Comparison of ENCODE assay signal across 29 cellular contexts in the genomic region with DNA sequence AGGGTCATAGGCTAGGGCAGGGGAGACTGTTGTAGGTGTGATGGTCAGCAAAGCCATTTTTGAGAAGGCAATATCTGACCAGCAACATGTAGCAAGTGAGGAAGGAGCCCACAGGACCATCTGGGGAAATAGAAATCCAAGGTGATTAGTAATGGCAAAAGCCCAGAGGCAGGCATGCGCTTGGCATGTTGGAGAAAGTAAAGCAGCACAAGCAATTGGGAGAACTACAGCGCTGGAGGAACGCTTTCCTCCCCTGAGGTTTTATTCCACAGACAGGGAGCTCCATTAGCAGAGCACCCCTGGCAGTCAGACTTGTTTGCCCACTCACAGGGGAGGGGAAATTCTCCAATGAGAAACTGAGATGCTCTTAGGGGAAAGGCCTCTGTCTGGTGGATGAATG. TPM values are rescaled to one million over a fixed set of nuclear protein-coding genes. Genes with fewer than 3 reads are reported as not detected.
DNase-seq lines count a peak whose midpoint lies in the region; ATAC-seq, FAIRE-seq and TF ChIP-seq lines count a peak whose summit lies in the region.
"Had no signal": no experiment of that assay in that cellular context is flagged by ENCODE, and none has a peak within 500 bp of the region (broad histone marks: within the 10 kb centered on the region; RNA-seq: fewer than 3 reads in every experiment).

No MANE protein-coding gene starts in this region.

- H4K91ac ChIP-seq in H1 (replicated peaks; ENCODE audit: insufficient read length, low read length) (no peak overlapping the region), trophoblast cell (ENCODE audit: low read depth, low read length) (no peak overlapping the region)

- TF ChIP-seq EP300 in H1 (IDR thresholded peaks at IDR 0.05; ENCODE audit: borderline replicate concordance in 1 of 2, low read depth in 2 of 2, low read length in 2 of 2) = no peak

- H4K20me1 ChIP-seq in GM23338 (replicated peaks; ENCODE audit: insufficient read depth) (no peaks in the 10 kb centered on the region), H1 (replicated peaks in 1 of 2; ENCODE audit: control insufficient read depth in 1 of 2, insufficient read depth in 2 of 2, low read length in 2 of 2) (no peaks in the 10 kb centered on the region)
- H4K20me1 ChIP-seq: BLaER1 had no signal

- H3K36me3 Mint-ChIP-seq in GM23338 (ENCODE audit: low read depth) = no peaks in the 10 kb centered on the region
- H3K36me3 Mint-ChIP-seq: CD14-positive monocyte; CD4-positive, alpha-beta memory T cell; CD4-positive, CD25-positive, alpha-beta regulatory T cell; CD8-positive, alpha-beta memory T cell had no signal

- TF ChIP-seq CTCF in GM23338 (conservative IDR thresholded peaks at IDR 0.05; ENCODE audit: low read depth in 2 of 2) (no peak), H1 (IDR thresholded peaks at IDR 0.05; ENCODE audit: control extremely low read depth in 1 of 3, insufficient read depth in 1 of 3, low read depth in 1 of 3, low read length in 3 of 3) (no peak), omental fat pad (IDR thresholded peaks at IDR 0.05) (no peak)

- CTCF ChIA-PET in H1 (lab: Charles Lee; ENCODE audit: partially characterized antibody) = interaction anchor here (0.7 to 1.9 kb wide), 5 partner anchors 8 to 158 kb away, joined by 3 to 5 read pairs (median 4); no protein-coding TSS in a partner anchor

- no peaks in the 10 kb centered on the region for H3K4me1 ChIP-seq in GM23338 (ENCODE audit: insufficient read depth)
- H3K4me1 ChIP-seq in H1 (replicated peaks in 1 of 4; ENCODE audit: control insufficient read depth in 3 of 4, insufficient read depth in 4 of 4, low read length in 3 of 4) = peaks cover 0 to 5% (median 0%) of the 10 kb centered on the region in 4 experiments; a peak in 1 of 7 replicates
- H3K4me1 ChIP-seq in trophoblast cell (ENCODE audit: control insufficient read depth in 1 of 2, insufficient read depth in 2 of 2, low read length in 2 of 2) = peaks cover 0 to 2% of the 10 kb centered on the region in 2 experiments
- H3K4me1 ChIP-seq: BE2C, BLaER1 had no signal

- FAIRE-seq in H1 (lab: Jason Lieb, UNC) = no peak
- FAIRE-seq: A204.1, G401.6, GM12891, GM19239 had no signal

- no peak overlapping the region for H2AK5ac ChIP-seq in H1 (ENCODE audit: low read depth, low read length)
- no peak overlapping the region for H2AK5ac ChIP-seq in trophoblast cell (ENCODE audit: low read length)

- no peak overlapping the region for H3K4me3 ChIP-seq in GM23338
- no peak overlapping the region for H3K4me3 ChIP-seq in H1 (ENCODE audit: extremely low read depth in 1 of 4, insufficient read depth in 2 of 4, low read depth in 3 of 4, low read length in 4 of 4)
- H3K4me3 ChIP-seq in trophoblast cell (ENCODE audit: low read depth, low read length) = no peak overlapping the region
- H3K4me3 ChIP-seq: BLaER1 had no signal

- H3K4ac ChIP-seq in H1 (replicated peaks; ENCODE audit: insufficient read length, low read depth, low read length) (no peak overlapping the region), trophoblast cell (ENCODE audit: low read depth, low read length) (no peak overlapping the region)

- H3K27me3 ChIP-seq in GM23338 (ENCODE audit: insufficient read depth) = no peaks in the 10 kb centered on the region
- no peaks in the 10 kb centered on the region for H3K27me3 ChIP-seq in H1 (replicated peaks in 1 of 4; ENCODE audit: control insufficient read depth in 3 of 4, extremely low read depth in 1 of 4, insufficient read depth in 3 of 4, low read length in 3 of 4)
- H3K27me3 ChIP-seq in trophoblast cell (ENCODE audit: insufficient read depth, low read length) = no peaks in the 10 kb centered on the region
- H3K27me3 ChIP-seq: BE2C, BLaER1 had no signal

- no peak overlapping the region for H3K18ac ChIP-seq in H1 (ENCODE audit: extremely low read depth, low read length)
- no peak overlapping the region for H3K18ac ChIP-seq in trophoblast cell (ENCODE audit: low read length)

- H2BK20ac ChIP-seq in H1 (ENCODE audit: low read length) = no peak overlapping the region

- H3K9me2 ChIP-seq in GM23338 (ENCODE audit: insufficient read depth) = 0 out of 2 replicates have a peak, but pooled peaks cover 3% of the 10 kb centered on the region

- H3K79me2 ChIP-seq in GM23338 (replicated peaks; ENCODE audit: insufficient read depth) = no peaks in the 10 kb centered on the region
- no peaks in the 10 kb centered on the region for H3K79me2 ChIP-seq in H1 (ENCODE audit: control insufficient read depth in 1 of 2, insufficient read depth in 2 of 2, low read length in 2 of 2)
- H3K79me2 ChIP-seq in trophoblast cell (ENCODE audit: control insufficient read depth, insufficient read depth, low read length, poor library complexity) = no peaks in the 10 kb centered on the region

- H2BK12ac ChIP-seq in H1 (ENCODE audit: low read depth, low read length) (no peak overlapping the region), trophoblast cell (ENCODE audit: low read length) (no peak overlapping the region)

- no peak for TF ChIP-seq RAD21 in H1 (IDR thresholded peaks at IDR 0.05 in 1 of 2, conservative IDR thresholded peaks at IDR 0.05 in 1 of 2; ENCODE audit: low read depth in 2 of 2, low read length in 2 of 2)

- H3F3A ChIP-seq in GM23338 (replicated peaks; ENCODE audit: low read depth) = no peaks in the 10 kb centered on the region

- H3K9ac ChIP-seq in H1 (replicated peaks in 1 of 4; ENCODE audit: extremely low read depth in 1 of 4, low read depth in 3 of 4, low read length in 3 of 4) (no peak overlapping the region), trophoblast cell (ENCODE audit: low read length) (no peak overlapping the region)
- H3K9ac ChIP-seq: BLaER1 had no signal

- no peaks in the 10 kb centered on the region for H3K79me1 ChIP-seq in H1 (ENCODE audit: low read depth, low read length)
- no peaks in the 10 kb centered on the region for H3K79me1 ChIP-seq in trophoblast cell (ENCODE audit: low read length)

- TF ChIP-seq POLR2A in H1 (IDR thresholded peaks at IDR 0.05; ENCODE audit: control extremely low read depth in 1 of 2, low read depth in 2 of 2, low read length in 2 of 2) = no peak

- DNase-seq in GM23338 (ENCODE audit: low spot score) (no peak), H1 (ENCODE audit: low read depth in 1 of 2, low spot score in 2 of 2) (no peak), trophoblast cell (peak; percentile 51 to 69), omental fat pad (ENCODE audit: low spot score) (no peak), left colon (no peak)
- DNase-seq: 8988T; ACHN; BE2C; C1 segment of cervical spinal cord; CD4-positive, alpha-beta memory T cell; CD4-positive, CD25-positive, alpha-beta regulatory T cell; CD8-positive, alpha-beta memory T cell; COR-L47; DMS 273 treated with DMSO at 0.1 percent for 48 hours; DMS153; DMS53; DMS79; DND-41; GF-D8 had no signal

- no peak overlapping the region for H3K4me3 Mint-ChIP-seq in GM23338
- H3K4me3 Mint-ChIP-seq: CD14-positive monocyte; CD4-positive, alpha-beta memory T cell; CD4-positive, CD25-positive, alpha-beta regulatory T cell; CD8-positive, alpha-beta memory T cell had no signal

- H4K8ac ChIP-seq in H1 (ENCODE audit: extremely low read depth, insufficient read depth, low read length) (no peak overlapping the region), trophoblast cell (ENCODE audit: low read depth, low read length) (no peak overlapping the region)

- ATAC-seq in GM23338 (no peak), omental fat pad (ENCODE audit: low FRiP score) (no peak), left colon (no peak), HG03457 (IDR thresholded peaks at IDR 0.05; ENCODE audit: unreplicated experiment) (no peak)

- no peak overlapping the region for H2BK5ac ChIP-seq in H1 (ENCODE audit: low read depth, low read length)
- no peak overlapping the region for H2BK5ac ChIP-seq in trophoblast cell (ENCODE audit: low read depth, low read length, poor library complexity)

- no peak overlapping the region for H3K56ac ChIP-seq in H1 (replicated peaks; ENCODE audit: insufficient read length, low read depth, low read length)

- H3K23ac ChIP-seq in H1 (ENCODE audit: insufficient read length) (no peak overlapping the region), trophoblast cell (ENCODE audit: low read length) (no peak overlapping the region)

- no peak overlapping the region for H3K27ac Mint-ChIP-seq in GM23338
- H3K27ac Mint-ChIP-seq: CD14-positive monocyte; CD4-positive, alpha-beta memory T cell; CD4-positive, CD25-positive, alpha-beta regulatory T cell; CD8-positive, alpha-beta memory T cell had no signal

- H3K27me3 Mint-ChIP-seq in GM23338 (ENCODE audit: insufficient read depth, low read depth, poor library complexity) = no peaks in the 10 kb centered on the region
- H3K27me3 Mint-ChIP-seq: CD8-positive, alpha-beta memory T cell had no signal

- H3K14ac ChIP-seq in H1 (ENCODE audit: insufficient read length) (no peak overlapping the region), trophoblast cell (ENCODE audit: low read length) (no peak overlapping the region)

- intact Hi-C loops in left colon (cut with DNase I, micrococcal nuclease) = no loop called here

- H3K9me3 Mint-ChIP-seq in GM23338 = no peaks in the 10 kb centered on the region

- POLR2A ChIA-PET in H1 (lab: Charles Lee; ENCODE audit: partially characterized antibody) = no interaction called here

- no peak overlapping the region for H2BK120ac ChIP-seq in H1 (replicated peaks; ENCODE audit: low read depth, low read length)
- no peak overlapping the region for H2BK120ac ChIP-seq in trophoblast cell (ENCODE audit: insufficient read depth, low read length, poor library complexity)

- H3K27ac ChIP-seq in GM23338 (ENCODE audit: low read depth) = no peak overlapping the region
- H3K27ac ChIP-seq in H1 (ENCODE audit: low read depth, low read length) = no peak overlapping the region
- H3K27ac ChIP-seq in trophoblast cell (ENCODE audit: low read depth, low read length) = no peak overlapping the region
- H3K27ac ChIP-seq: BLaER1 had no signal

- no peaks in the 10 kb centered on the region for H3K23me2 ChIP-seq in H1 (ENCODE audit: low read depth, low read length)

- H3K36me3 ChIP-seq in GM23338 (ENCODE audit: insufficient read depth) = no peaks in the 10 kb centered on the region
- H3K36me3 ChIP-seq in H1 (ENCODE audit: control insufficient read depth in 2 of 4, insufficient read depth in 4 of 4, low read length in 3 of 4) = no peaks in the 10 kb centered on the region
- H3K36me3 ChIP-seq in trophoblast cell (ENCODE audit: control insufficient read depth in 1 of 2, insufficient read depth in 2 of 2, low read length in 2 of 2) = no peaks in the 10 kb centered on the region
- H3K36me3 ChIP-seq: BE2C, BLaER1 had no signal

- H4K5ac ChIP-seq in H1 (ENCODE audit: insufficient read length, low read depth, low read length) = no peak overlapping the region

- H3K4me1 Mint-ChIP-seq in GM23338 = peaks cover 7% of the 10 kb centered on the region
- H3K4me1 Mint-ChIP-seq: CD14-positive monocyte; CD8-positive, alpha-beta memory T cell had no signal

- 92% methylated on average over 3 of the region's 3 CpGs; no CpG with 5 or more reads in 1 of the 2 experiments for WGBS in H1 (ENCODE audit: extremely low coverage in 1 of 2, insufficient coverage in 1 of 2, insufficient read length in 1 of 2, insufficient replicate concordance in 2 of 2, low coverage in 1 of 2, low lambda C conversion rate in 2 of 2, missing lambda C conversion rate in 1 of 2), 2 experiments
- WGBS in trophoblast cell (ENCODE audit: extremely low coverage, insufficient coverage, insufficient read length) = no CpG with 5 or more reads among the region's 3 CpGs

- no peak overlapping the region for H3K4me2 ChIP-seq in GM23338
- no peak overlapping the region for H3K4me2 ChIP-seq in H1 (ENCODE audit: insufficient read depth in 1 of 2, low read depth in 2 of 2, low read length in 2 of 2)
- H3K4me2 ChIP-seq in trophoblast cell (ENCODE audit: low read length) = peak overlapping the region; percentile 36
- H3K4me2 ChIP-seq: BLaER1 had no signal

- H2BK15ac ChIP-seq in H1 (ENCODE audit: low read length) = no peak overlapping the region

- H2AFZ ChIP-seq in GM23338 (0 out of 2 replicates have a peak overlapping the region, but pooled peaks have one; percentile 14), H1 (ENCODE audit: low read length) (0 out of 2 replicates have a peak overlapping the region, but pooled peaks have one; percentile 20), trophoblast cell (ENCODE audit: insufficient read depth, low read length, poor library complexity) (no peak overlapping the region)

- H3K9me3 ChIP-seq in H1 (ENCODE audit: insufficient read depth in 2 of 2, low read depth in 1 of 2, low read length in 1 of 2) = no peaks in the 10 kb centered on the region
- no peaks in the 10 kb centered on the region for H3K9me3 ChIP-seq in trophoblast cell (ENCODE audit: insufficient read depth, low read depth, low read length)
- H3K9me3 ChIP-seq: BE2C, BLaER1 had no signal

- H4K12ac ChIP-seq in trophoblast cell (ENCODE audit: low read depth, low read length) = no peak overlapping the region

RNA-seq across cellular contexts. Expression of gene FOXB2, which starts 54.8 kb away (rescaled TPM):
- not detected in 2 replicates for total RNA-seq in GM23338 (2014; rRNA removed; shearing (Covaris generic))
- not detected in 2 replicates for polyA plus RNA-seq in GM23338 (2016; fragmentation: Nextera tagmentation; extraction: Ambion mirVana)
- total RNA-seq in H1 (2021; fragmentation: NEBNext Ultra II Directional; extraction: Animal tissue kit (Norgen Biotek cat#: 25700)) = 0.22 and 0.25 TPM in 2 replicates
- 0.15 and 0.30 TPM in 2 replicates for polyA plus RNA-seq in H1 (2011; rRNA removed)
- 0.17 TPM for polyA plus RNA-seq in H1 (2011; cell fraction: cytosol; rRNA removed)
- 0.20 TPM for polyA plus RNA-seq in H1 (2011; cell fraction: nucleus; rRNA removed)
- polyA plus RNA-seq in H1 (2012, experiment 1 of 2) = 0.32 TPM in 1 of 4 replicates, not detected in the others
- 0.13 TPM for polyA plus RNA-seq in H1 (2012, experiment 2 of 2)
- 0.14 TPM for polyA plus RNA-seq in H1 (2013, experiment 1 of 2)
- 0.13 TPM for polyA plus RNA-seq in H1 (2013, experiment 2 of 2)
- polyA minus RNA-seq in H1 (2011; rRNA and poly(A)+ RNA removed) = not detected in 2 replicates
- polyA minus RNA-seq in H1 (2011; cell fraction: cytosol; rRNA and poly(A)+ RNA removed) = not detected
- polyA minus RNA-seq in H1 (2011; cell fraction: nucleus; rRNA and poly(A)+ RNA removed) = 0.50 TPM
- not detected in 2 replicates for polyA plus RNA-seq in trophoblast cell (2013)
- not detected for total RNA-seq in omental fat pad
- not detected for total RNA-seq in left colon
- total RNA-seq: A673; CD4-positive, alpha-beta memory T cell; CD4-positive, CD25-positive, alpha-beta regulatory T cell; CD8-positive, alpha-beta memory T cell; Daoy had no signal
- polyA plus RNA-seq: AG04450; CD14-positive monocyte; CD4-positive, alpha-beta memory T cell; CD4-positive, CD25-positive, alpha-beta regulatory T cell; CD8-positive, alpha-beta memory T cell had no signal

RNA-seq across cellular contexts. Expression of gene PRUNE2, which starts 58.7 kb away (rescaled TPM):
- 22.5 and 26.5 TPM in 2 replicates for total RNA-seq in GM23338 (2014; rRNA removed; shearing (Covaris generic))
- 9.1 and 10.6 TPM in 2 replicates for polyA plus RNA-seq in GM23338 (2016; fragmentation: Nextera tagmentation; extraction: Ambion mirVana)
- 13.2 and 13.3 TPM in 2 replicates for total RNA-seq in H1 (2021; fragmentation: NEBNext Ultra II Directional; extraction: Animal tissue kit (Norgen Biotek cat#: 25700))
- polyA plus RNA-seq in H1 (2011; rRNA removed) = 3.2 and 5.5 TPM in 2 replicates
- 4.0 TPM for polyA plus RNA-seq in H1 (2011; cell fraction: cytosol; rRNA removed)
- polyA plus RNA-seq in H1 (2011; cell fraction: nucleus; rRNA removed) = 4.1 TPM
- 5.2 to 9.6 TPM (median 7.2 TPM) in 4 replicates for polyA plus RNA-seq in H1 (2012, experiment 1 of 2)
- 0.63 TPM for polyA plus RNA-seq in H1 (2012, experiment 2 of 2)
- 5.3 TPM for polyA plus RNA-seq in H1 (2013, experiment 1 of 2)
- 5.6 TPM for polyA plus RNA-seq in H1 (2013, experiment 2 of 2)
- 9.7 and 21.7 TPM in 2 replicates for polyA minus RNA-seq in H1 (2011; rRNA and poly(A)+ RNA removed)
- polyA minus RNA-seq in H1 (2011; cell fraction: cytosol; rRNA and poly(A)+ RNA removed) = 9.1 TPM
- 22.5 TPM for polyA minus RNA-seq in H1 (2011; cell fraction: nucleus; rRNA and poly(A)+ RNA removed)
- polyA plus RNA-seq in trophoblast cell (2013) = 0.85 and 0.90 TPM in 2 replicates
- total RNA-seq in omental fat pad = 10 to 100 TPM in 3 of 4 donors, 1 to 10 TPM in 1; 3.1 to 13.4 (median 12.0) TPM
- 10 to 100 TPM; 33.6 to 80.5 TPM for total RNA-seq in left colon
- total RNA-seq: A673; CD4-positive, CD25-positive, alpha-beta regulatory T cell had no signal

Comparison
In these comparisons a context has a peak if more than half of its experiments do, and no peak if none do; other contexts are left out.
1. DNase-seq: peak in trophoblast cell (2 of 2); none in GM23338 (single experiment), H1 (0 of 2), omental fat pad (single experiment) and left colon (0 of 2).